Comparison of ENCODE assay signal across 2 cellular contexts in the genomic region with DNA sequence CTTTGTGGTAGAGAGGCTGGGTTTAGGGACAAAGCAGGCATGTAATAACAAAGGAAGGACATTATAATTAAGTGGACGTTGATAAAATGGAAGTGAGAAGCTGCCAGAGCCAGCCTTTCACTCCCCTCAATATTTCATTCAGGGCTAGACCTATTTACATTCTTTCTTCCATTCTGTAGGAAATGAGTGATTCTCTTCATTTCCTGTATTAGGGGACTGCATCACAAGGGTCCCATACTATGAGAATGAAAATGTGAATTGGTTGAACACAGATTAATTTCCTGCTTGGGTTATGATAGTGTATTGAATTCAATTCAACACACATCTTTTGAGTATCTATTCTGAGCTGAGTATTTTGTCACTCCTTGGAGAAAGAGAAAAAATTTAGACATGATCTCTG.
TF ChIP-seq lines count a peak whose summit lies in the region.

No MANE protein-coding gene starts in this region.

TF ChIP-seq in SK-N-SH, 30 proteins besides CTCF, POLR2A, EP300 and RAD21:
- no peak for TF ChIP-seq REST (IDR thresholded peaks at IDR 0.05; ENCODE audit: low read depth, low read length)
- no peak for TF ChIP-seq FOSL2 (IDR thresholded peaks at IDR 0.05; ENCODE audit: borderline replicate concordance, low read depth)
- TF ChIP-seq TAF1 (IDR thresholded peaks at IDR 0.05; ENCODE audit: borderline replicate concordance, low read depth, low read length), result no peak
- no peak for TF ChIP-seq IRF3 (IDR thresholded peaks at IDR 0.05; ENCODE audit: low read depth, low read length)
- TF ChIP-seq RXRA (IDR thresholded peaks at IDR 0.05; ENCODE audit: borderline replicate concordance, low read depth), result no peak
- no peak for TF ChIP-seq USF2 (IDR thresholded peaks at IDR 0.05; ENCODE audit: borderline replicate concordance, low read depth, low read length)
- TF ChIP-seq SIN3A (IDR thresholded peaks at IDR 0.05; ENCODE audit: borderline replicate concordance, low read depth, low read length), result no peak
- no peak for TF ChIP-seq RCOR1 (IDR thresholded peaks at IDR 0.05; ENCODE audit: low read length)
- TF ChIP-seq ZBTB33 (IDR thresholded peaks at IDR 0.05; ENCODE audit: borderline replicate concordance, low read depth), result no peak
- no peak for TF ChIP-seq USF1 (IDR thresholded peaks at IDR 0.05; ENCODE audit: borderline replicate concordance, low read depth)
- no peak for TF ChIP-seq RFX5 (IDR thresholded peaks at IDR 0.05; ENCODE audit: low read length)
- TF ChIP-seq YY1 (IDR thresholded peaks at IDR 0.05; ENCODE audit: low read depth), result no peak
- no peak for TF ChIP-seq NRF1 (IDR thresholded peaks at IDR 0.05; ENCODE audit: low read depth, low read length)

TF ChIP-seq in SK-N-SH treated with all-trans-retinoic acid at 6 μM for 48 hours, 23 proteins besides CTCF, POLR2A, EP300 and RAD21:
- TF ChIP-seq, protein P1, sequence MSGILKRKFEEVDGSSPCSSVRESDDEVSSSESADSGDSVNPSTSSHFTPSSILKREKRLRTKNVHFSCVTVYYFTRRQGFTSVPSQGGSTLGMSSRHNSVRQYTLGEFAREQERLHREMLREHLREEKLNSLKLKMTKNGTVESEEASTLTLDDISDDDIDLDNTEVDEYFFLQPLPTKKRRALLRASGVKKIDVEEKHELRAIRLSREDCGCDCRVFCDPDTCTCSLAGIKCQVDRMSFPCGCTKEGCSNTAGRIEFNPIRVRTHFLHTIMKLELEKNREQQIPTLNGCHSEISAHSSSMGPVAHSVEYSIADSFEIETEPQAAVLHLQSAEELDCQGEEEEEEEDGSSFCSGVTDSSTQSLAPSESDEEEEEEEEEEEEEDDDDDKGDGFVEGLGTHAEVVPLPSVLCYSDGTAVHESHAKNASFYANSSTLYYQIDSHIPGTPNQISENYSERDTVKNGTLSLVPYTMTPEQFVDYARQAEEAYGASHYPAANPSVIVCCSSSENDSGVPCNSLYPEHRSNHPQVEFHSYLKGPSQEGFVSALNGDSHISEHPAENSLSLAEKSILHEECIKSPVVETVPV (CRISPR knock-in tag; IDR thresholded peaks at IDR 0.05), result no peak
- TF ChIP-seq GLIS3 (CRISPR knock-in tag; IDR thresholded peaks at IDR 0.05) (no peak), PATZ1 (CRISPR knock-in tag; IDR thresholded peaks at IDR 0.05; ENCODE audit: borderline replicate concordance) (no peak), ARNTL (CRISPR knock-in tag; IDR thresholded peaks at IDR 0.05; ENCODE audit: borderline replicate concordance, low read depth) (no peak), BACH2 (CRISPR knock-in tag; IDR thresholded peaks at IDR 0.05; ENCODE audit: borderline replicate concordance) (no peak), ESRRG (CRISPR knock-in tag; IDR thresholded peaks at IDR 0.05) (no peak), OSR1 (CRISPR knock-in tag; IDR thresholded peaks at IDR 0.05) (no peak), RARB (CRISPR knock-in tag; IDR thresholded peaks at IDR 0.05) (no peak), TSHZ2 (CRISPR knock-in tag; IDR thresholded peaks at IDR 0.05) (no peak)
